Comparison of ENCODE assay signal across 10 cellular contexts in genomic region chr18:58578835-58579560, GRCh38. TPM values are rescaled to one million over a fixed set of nuclear protein-coding genes. Genes with fewer than 3 reads are reported as not detected.
DNase-seq lines count a peak whose midpoint lies in the region; ATAC-seq and TF ChIP-seq lines count a peak whose summit lies in the region.
"Had no signal": no experiment of that assay in that cellular context is flagged by ENCODE, and none has a peak within 500 bp of the region (broad histone marks: within the 10 kb centered on the region; RNA-seq: fewer than 3 reads in every experiment).

No MANE protein-coding gene starts in this region.

- no peaks in the 10 kb centered on the region for H3K9me3 ChIP-seq in right cardiac atrium (ENCODE audit: control insufficient read depth, low read length)
- H3K9me3 ChIP-seq: BE2C had no signal

- H3K4me1 ChIP-seq in right cardiac atrium (ENCODE audit: control insufficient read depth, insufficient read depth, low read length) = peaks cover 4% of the 10 kb centered on the region

- CTCF ChIA-PET in activated CD8-positive, alpha-beta memory T cell treated with anti-CD3 and anti-CD28 coated beads, Interleukin-2, amount 10 ng/mL, durations not matched to agents 7 days and 5 days (lab: Charles Lee) = no interaction called here
- CTCF ChIA-PET in WTC11 (lab: Charles Lee) = no interaction called here

- H3K9me3 Mint-ChIP-seq in activated CD8-positive, alpha-beta memory T cell treated with anti-CD3 and anti-CD28 coated beads, Interleukin-2, amount 10 ng/mL, durations not matched to agents 7 days and 5 days (ENCODE audit: low read depth) = no peaks in the 10 kb centered on the region
- peaks cover 8% of the 10 kb centered on the region for H3K9me3 Mint-ChIP-seq in WTC11

- H3K27ac ChIP-seq in right cardiac atrium (ENCODE audit: low read length) (peak overlapping the region; percentile 51), skin epidermis (peak overlapping the region in 14 of 21 experiments; percentile 3 to 73 (median 56))

- peaks cover 6% of the 10 kb centered on the region for H3K27me3 Mint-ChIP-seq in activated CD8-positive, alpha-beta memory T cell treated with anti-CD3 and anti-CD28 coated beads, Interleukin-2, amount 10 ng/mL, durations not matched to agents 7 days and 5 days
- H3K27me3 Mint-ChIP-seq in WTC11 (ENCODE audit: low read depth) = no peaks in the 10 kb centered on the region

- H3K4me3 ChIP-seq in right cardiac atrium (ENCODE audit: low read length) (no peak overlapping the region), skin epidermis (peak overlapping the region in 4 of 7 experiments; percentile 5 to 20 (median 6))

- no peak for ATAC-seq in activated CD8-positive, alpha-beta memory T cell treated with anti-CD3 and anti-CD28 coated beads, Interleukin-2, amount 10 ng/mL, durations not matched to agents 7 days and 5 days
- no peak for ATAC-seq in WTC11
- peak in 1 of 2 donors; percentile 41 for ATAC-seq in right cardiac atrium
- no peak for ATAC-seq in GM18861 (IDR thresholded peaks at IDR 0.05; ENCODE audit: unreplicated experiment)

- TF ChIP-seq CTCF in WTC11 (IDR thresholded peaks at IDR 0.05) = no peak

- POLR2A ChIA-PET in WTC11 (lab: Charles Lee) = no interaction called here

- no peaks in the 10 kb centered on the region for H3K27me3 ChIP-seq in right cardiac atrium (ENCODE audit: control insufficient read depth, insufficient read depth)
- H3K27me3 ChIP-seq: BE2C had no signal

- 41% methylated on average over 8 of the region's 8 CpGs for WGBS in right cardiac atrium

- H3K27ac Mint-ChIP-seq in activated CD8-positive, alpha-beta memory T cell treated with anti-CD3 and anti-CD28 coated beads, Interleukin-2, amount 10 ng/mL, durations not matched to agents 7 days and 5 days = no peak overlapping the region
- 0 out of 2 replicates have a peak overlapping the region, but pooled peaks have one; percentile 27 for H3K27ac Mint-ChIP-seq in WTC11
- H3K27ac Mint-ChIP-seq: activated CD4-positive, alpha-beta memory T cell treated with anti-CD3 and anti-CD28 coated beads, Interleukin-2, amount 10 ng/mL, durations not matched to agents 7 days and 5 days had no signal

- H3K4me3 Mint-ChIP-seq in activated CD8-positive, alpha-beta memory T cell treated with anti-CD3 and anti-CD28 coated beads, Interleukin-2, amount 10 ng/mL, durations not matched to agents 7 days and 5 days = no peak overlapping the region
- no peak overlapping the region for H3K4me3 Mint-ChIP-seq in WTC11
- H3K4me3 Mint-ChIP-seq: activated CD4-positive, alpha-beta memory T cell treated with anti-CD3 and anti-CD28 coated beads, Interleukin-2, amount 10 ng/mL, durations not matched to agents 7 days and 5 days had no signal

- peak; percentile 53 for DNase-seq in activated CD8-positive, alpha-beta memory T cell treated with anti-CD3 and anti-CD28 coated beads for 24 hours
- DNase-seq in activated CD8-positive, alpha-beta memory T cell treated with anti-CD3 and anti-CD28 coated beads, Interleukin-2, amount 10 ng/mL, durations not matched to agents 7 days and 5 days = no peak
- no peak for DNase-seq in WTC11 (ENCODE audit: low spot score)
- no peak for DNase-seq in right cardiac atrium
- DNase-seq in T-helper 2 cell = no peak
- no peak for DNase-seq in NCI-H1105 (lab: John Stamatoyannopoulos, UW)
- DNase-seq: activated CD4-positive, alpha-beta memory T cell treated with anti-CD3 and anti-CD28 coated beads, Interleukin-2, amount 10 ng/mL, durations not matched to agents 7 days and 5 days; BE2C had no signal

- no peaks in the 10 kb centered on the region for H3K36me3 Mint-ChIP-seq in activated CD8-positive, alpha-beta memory T cell treated with anti-CD3 and anti-CD28 coated beads, Interleukin-2, amount 10 ng/mL, durations not matched to agents 7 days and 5 days
- peaks cover 5% of the 10 kb centered on the region for H3K36me3 Mint-ChIP-seq in WTC11

- intact Hi-C loops in right cardiac atrium (cut with DNase I) = no loop called here

- peaks cover 2% of the 10 kb centered on the region for H3K4me1 Mint-ChIP-seq in activated CD8-positive, alpha-beta memory T cell treated with anti-CD3 and anti-CD28 coated beads, Interleukin-2, amount 10 ng/mL, durations not matched to agents 7 days and 5 days
- H3K4me1 Mint-ChIP-seq in WTC11 = peaks cover 52% of the 10 kb centered on the region
- H3K4me1 Mint-ChIP-seq: activated CD4-positive, alpha-beta memory T cell treated with anti-CD3 and anti-CD28 coated beads, Interleukin-2, amount 10 ng/mL, durations not matched to agents 7 days and 5 days had no signal

TF ChIP-seq in WTC11, 78 proteins besides CTCF, POLR2A, EP300 and RAD21:
- TF ChIP-seq ZNF416 (CRISPR knock-in tag; IDR thresholded peaks at IDR 0.05) (no peak), ZNF263 (CRISPR knock-in tag; IDR thresholded peaks at IDR 0.05; ENCODE audit: low read depth) (no peak), ESRRA (CRISPR knock-in tag; IDR thresholded peaks at IDR 0.05; ENCODE audit: borderline replicate concordance) (no peak), ZNF121 (CRISPR knock-in tag; IDR thresholded peaks at IDR 0.05) (no peak), GABPB1 (CRISPR knock-in tag; IDR thresholded peaks at IDR 0.05) (peak; percentile 70), SMAD3 (CRISPR knock-in tag; IDR thresholded peaks at IDR 0.05; ENCODE audit: borderline replicate concordance) (no peak)
- TF ChIP-seq, protein P1, sequence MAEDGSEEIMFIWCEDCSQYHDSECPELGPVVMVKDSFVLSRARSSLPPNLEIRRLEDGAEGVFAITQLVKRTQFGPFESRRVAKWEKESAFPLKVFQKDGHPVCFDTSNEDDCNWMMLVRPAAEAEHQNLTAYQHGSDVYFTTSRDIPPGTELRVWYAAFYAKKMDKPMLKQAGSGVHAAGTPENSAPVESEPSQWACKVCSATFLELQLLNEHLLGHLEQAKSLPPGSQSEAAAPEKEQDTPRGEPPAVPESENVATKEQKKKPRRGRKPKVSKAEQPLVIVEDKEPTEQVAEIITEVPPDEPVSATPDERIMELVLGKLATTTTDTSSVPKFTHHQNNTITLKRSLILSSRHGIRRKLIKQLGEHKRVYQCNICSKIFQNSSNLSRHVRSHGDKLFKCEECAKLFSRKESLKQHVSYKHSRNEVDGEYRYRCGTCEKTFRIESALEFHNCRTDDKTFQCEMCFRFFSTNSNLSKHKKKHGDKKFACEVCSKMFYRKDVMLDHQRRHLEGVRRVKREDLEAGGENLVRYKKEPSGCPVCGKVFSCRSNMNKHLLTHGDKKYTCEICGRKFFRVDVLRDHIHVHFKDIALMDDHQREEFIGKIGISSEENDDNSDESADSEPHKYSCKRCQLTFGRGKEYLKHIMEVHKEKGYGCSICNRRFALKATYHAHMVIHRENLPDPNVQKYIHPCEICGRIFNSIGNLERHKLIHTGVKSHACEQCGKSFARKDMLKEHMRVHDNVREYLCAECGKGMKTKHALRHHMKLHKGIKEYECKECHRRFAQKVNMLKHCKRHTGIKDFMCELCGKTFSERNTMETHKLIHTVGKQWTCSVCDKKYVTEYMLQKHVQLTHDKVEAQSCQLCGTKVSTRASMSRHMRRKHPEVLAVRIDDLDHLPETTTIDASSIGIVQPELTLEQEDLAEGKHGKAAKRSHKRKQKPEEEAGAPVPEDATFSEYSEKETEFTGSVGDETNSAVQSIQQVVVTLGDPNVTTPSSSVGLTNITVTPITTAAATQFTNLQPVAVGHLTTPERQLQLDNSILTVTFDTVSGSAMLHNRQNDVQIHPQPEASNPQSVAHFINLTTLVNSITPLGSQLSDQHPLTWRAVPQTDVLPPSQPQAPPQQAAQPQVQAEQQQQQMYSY (CRISPR knock-in tag; IDR thresholded peaks at IDR 0.05) = no peak
- TF ChIP-seq, protein P2, sequence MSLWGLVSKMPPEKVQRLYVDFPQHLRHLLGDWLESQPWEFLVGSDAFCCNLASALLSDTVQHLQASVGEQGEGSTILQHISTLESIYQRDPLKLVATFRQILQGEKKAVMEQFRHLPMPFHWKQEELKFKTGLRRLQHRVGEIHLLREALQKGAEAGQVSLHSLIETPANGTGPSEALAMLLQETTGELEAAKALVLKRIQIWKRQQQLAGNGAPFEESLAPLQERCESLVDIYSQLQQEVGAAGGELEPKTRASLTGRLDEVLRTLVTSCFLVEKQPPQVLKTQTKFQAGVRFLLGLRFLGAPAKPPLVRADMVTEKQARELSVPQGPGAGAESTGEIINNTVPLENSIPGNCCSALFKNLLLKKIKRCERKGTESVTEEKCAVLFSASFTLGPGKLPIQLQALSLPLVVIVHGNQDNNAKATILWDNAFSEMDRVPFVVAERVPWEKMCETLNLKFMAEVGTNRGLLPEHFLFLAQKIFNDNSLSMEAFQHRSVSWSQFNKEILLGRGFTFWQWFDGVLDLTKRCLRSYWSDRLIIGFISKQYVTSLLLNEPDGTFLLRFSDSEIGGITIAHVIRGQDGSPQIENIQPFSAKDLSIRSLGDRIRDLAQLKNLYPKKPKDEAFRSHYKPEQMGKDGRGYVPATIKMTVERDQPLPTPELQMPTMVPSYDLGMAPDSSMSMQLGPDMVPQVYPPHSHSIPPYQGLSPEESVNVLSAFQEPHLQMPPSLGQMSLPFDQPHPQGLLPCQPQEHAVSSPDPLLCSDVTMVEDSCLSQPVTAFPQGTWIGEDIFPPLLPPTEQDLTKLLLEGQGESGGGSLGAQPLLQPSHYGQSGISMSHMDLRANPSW (CRISPR knock-in tag; conservative IDR thresholded peaks at IDR 0.05; ENCODE audit: low read depth) = no peak

RNA-seq across cellular contexts. Expression of gene ALPK2, which starts 49.9 kb away (rescaled TPM):
- under 1 TPM in 1 of 2 experiments, not detected in 1; 0.33 TPM for total RNA-seq in activated CD8-positive, alpha-beta memory T cell treated with anti-CD3 and anti-CD28 coated beads, Interleukin-2, amount 10 ng/mL, durations not matched to agents 7 days and 5 days
- 0.07 to 0.18 TPM (median 0.07 TPM) in 3 replicates for total RNA-seq in WTC11 (2021)
- total RNA-seq in right cardiac atrium = 100 to 1,000 TPM; 145 to 271 (median 232) TPM
- polyA plus RNA-seq in right cardiac atrium = 48.0 TPM

Comparison
In these comparisons a context has a peak if more than half of its experiments do, and no peak if none do; other contexts are left out.
1. RNA of gene ALPK2, which starts 49.9 kb away (total RNA-seq): 145 to 271 TPM in right cardiac atrium; 0.33 TPM in activated CD8-positive, alpha-beta memory T cell treated with anti-CD3 and anti-CD28 coated beads, Interleukin-2, amount 10 ng/mL, durations not matched to agents 7 days and 5 days and 0.07 to 0.18 TPM in WTC11; every median in the first group is over 100 times any median in the second.